In genomic region chr10:34433241-34434076, GRCh38 we compare ENCODE assay signal across 14 cellular contexts.
DNase-seq lines count a peak whose midpoint lies in the region; ATAC-seq and TF ChIP-seq lines count a peak whose summit lies in the region.
"Had no signal": no experiment of that assay in that cellular context is flagged by ENCODE, and none has a peak within 500 bp of the region (broad histone marks: within the 10 kb centered on the region; RNA-seq: fewer than 3 reads in every experiment).

No MANE protein-coding gene starts in this region.

- TF ChIP-seq CTCF in fibroblast of the aortic adventitia (IDR thresholded peaks at IDR 0.05; ENCODE audit: insufficient read depth, low read length) (no peak), osteocyte (IDR thresholded peaks at IDR 0.05) (no peak)

- H3K4me3 Mint-ChIP-seq in osteocyte (ENCODE audit: unreplicated experiment), result peak overlapping the region; percentile 1

- H3K4me1 ChIP-seq in adipocyte (ENCODE audit: control insufficient read depth, insufficient read depth, low read length), result peaks cover 27% of the 10 kb centered on the region

- H3K4me3 ChIP-seq in adipocyte (ENCODE audit: low read length) (peak overlapping the region; percentile 12), fibroblast of the aortic adventitia (ENCODE audit: low read depth, low read length) (peak overlapping the region; percentile 1)
- H3K4me3 ChIP-seq: MG63 had no signal

- H3K27ac Mint-ChIP-seq in osteocyte (ENCODE audit: unreplicated experiment), result peak overlapping the region; percentile 78

- DNase-seq in EH (ENCODE audit: low read depth) (peak; percentile 84), adipocyte (ENCODE audit: low read depth) (peak; percentile 97), fibroblast of the aortic adventitia (ENCODE audit: low read depth) (peak; percentile 97), osteocyte (ENCODE audit: extremely low spot score, unreplicated experiment) (no peak), activated T-cell treated with anti-CD3 and anti-CD28 coated beads for 4 hours (no peak), ecto neural progenitor cell (ENCODE audit: low spot score) (no peak)
- no peak for DNase-seq in central memory CD4-positive, alpha-beta T cell
- DNase-seq: activated gamma-delta T cell treated with Interleukin-2 at 50 U/mL for 16 hours; midbrain; NK-92 treated with Interleukin-12 subunit alpha and Interleukin-12 subunit beta, amount 100 ng/mL, for 24 hours had no signal

- H3K9me3 Mint-ChIP-seq in osteocyte (ENCODE audit: unreplicated experiment), result no peaks in the 10 kb centered on the region

- H3K9me3 ChIP-seq in adipocyte (ENCODE audit: control insufficient read depth, low read length), result no peaks in the 10 kb centered on the region
- H3K9me3 ChIP-seq: BE2C, MG63 had no signal

- H3K36me3 ChIP-seq in adipocyte (ENCODE audit: control insufficient read depth, insufficient read depth, low read length, severe bottlenecking), result no peaks in the 10 kb centered on the region
- H3K36me3 ChIP-seq: BE2C, MG63 had no signal

- H3K36me3 Mint-ChIP-seq in osteocyte (ENCODE audit: unreplicated experiment), result peaks cover 3% of the 10 kb centered on the region

- H3K9ac ChIP-seq in adipocyte (ENCODE audit: low read length), result peak overlapping the region; percentile 19
- H3K9ac ChIP-seq: parathyroid adenoma had no signal

- peaks cover 43% of the 10 kb centered on the region for H3K4me1 Mint-ChIP-seq in osteocyte (ENCODE audit: unreplicated experiment)

- no peaks in the 10 kb centered on the region for H3K27me3 ChIP-seq in adipocyte (replicated peaks; ENCODE audit: control insufficient read depth, insufficient read depth, low read length)
- H3K27me3 ChIP-seq: BE2C, MG63 had no signal

- H3K27me3 Mint-ChIP-seq in osteocyte (ENCODE audit: unreplicated experiment), result no peaks in the 10 kb centered on the region

- ATAC-seq in HG02840 (IDR thresholded peaks at IDR 0.05; ENCODE audit: low FRiP score, unreplicated experiment), result no peak

Comparison
In these comparisons a context has a peak if more than half of its experiments do, and no peak if none do; other contexts are left out.
1. DNase-seq: peak in EH (single experiment), adipocyte (single experiment) and fibroblast of the aortic adventitia (single experiment); none in osteocyte (single experiment), activated T-cell treated with anti-CD3 and anti-CD28 coated beads for 4 hours (single experiment), ecto neural progenitor cell (single experiment) and central memory CD4-positive, alpha-beta T cell (single experiment).